2 cellular contexts compared by ENCODE assay signal in the genomic region with DNA sequence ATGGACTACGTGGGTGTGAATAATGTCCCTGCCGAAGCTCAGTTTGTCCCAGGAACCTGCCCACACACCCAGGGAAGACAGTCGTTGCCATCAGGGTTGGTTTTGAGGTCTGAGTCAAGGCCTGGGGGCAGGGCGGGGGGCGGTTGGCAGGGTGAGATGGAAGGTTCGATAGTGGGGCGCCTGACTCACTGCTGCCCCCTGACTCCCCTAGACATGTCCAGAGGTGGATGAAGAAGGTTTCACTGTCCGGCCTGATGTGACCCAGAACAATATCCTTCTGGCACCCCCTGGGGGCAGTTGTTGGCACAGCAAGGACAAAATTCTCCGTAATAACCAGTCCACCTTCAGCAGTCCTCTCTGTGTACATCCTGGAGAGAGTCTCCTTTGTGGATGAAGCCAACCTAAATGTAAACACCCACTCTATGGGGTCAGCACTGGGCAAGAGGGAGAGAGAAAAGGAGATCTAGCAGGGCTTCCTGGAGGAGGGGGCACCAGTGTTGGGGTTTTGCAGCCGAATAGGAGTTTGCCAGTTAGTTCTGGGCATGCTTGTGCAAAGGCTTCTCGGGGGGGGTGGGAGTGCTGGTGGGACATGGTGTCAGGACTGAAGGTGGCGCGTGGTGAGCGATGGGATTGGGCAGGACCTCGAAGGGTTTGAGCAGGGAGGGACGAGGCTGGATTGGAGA.
TF ChIP-seq lines count a peak whose summit lies in the region.

No MANE protein-coding gene starts in this region.

TF ChIP-seq in SK-N-SH, 30 proteins besides CTCF, POLR2A, EP300 and RAD21 (continued from another document):
- TF ChIP-seq RCOR1 (IDR thresholded peaks at IDR 0.05; ENCODE audit: low read length) (0 out of 2 replicates have a peak, but pooled peaks have one; percentile 49), SMC3 (IDR thresholded peaks at IDR 0.05; ENCODE audit: low read depth, low read length) (peak; percentile 69)

TF ChIP-seq in neural cell, 6 proteins besides CTCF, POLR2A, EP300 and RAD21 (continued from another document):
- no peak for TF ChIP-seq REST (IDR thresholded peaks at IDR 0.05; ENCODE audit: borderline replicate concordance)
